In genomic region chr14:55332654-55333570, GRCh38 we compare ENCODE assay signal across 9 cellular contexts.
DNase-seq lines count a peak whose midpoint lies in the region; ATAC-seq and TF ChIP-seq lines count a peak whose summit lies in the region.
"Had no signal": no experiment of that assay in that cellular context is flagged by ENCODE, and none has a peak within 500 bp of the region (broad histone marks: within the 10 kb centered on the region; RNA-seq: fewer than 3 reads in every experiment).

No MANE protein-coding gene starts in this region.

- no peaks in the 10 kb centered on the region for H3K27me3 ChIP-seq in CD4-positive, CD25-positive, alpha-beta regulatory T cell (ENCODE audit: control insufficient read depth, insufficient read depth, low read length)
- no peaks in the 10 kb centered on the region for H3K27me3 ChIP-seq in MM.1S (replicated peaks; ENCODE audit: insufficient read depth, low read length)
- no peaks in the 10 kb centered on the region for H3K27me3 ChIP-seq in hepatocyte
- no peaks in the 10 kb centered on the region for H3K27me3 ChIP-seq in sigmoid colon
- H3K27me3 ChIP-seq in BE2C: no peaks in the 10 kb centered on the region

- TF ChIP-seq POLR2A in sigmoid colon (IDR thresholded peaks at IDR 0.05): no peak

- H3K27ac ChIP-seq in CD4-positive, CD25-positive, alpha-beta regulatory T cell (ENCODE audit: insufficient read depth, low read length, poor library complexity, severe bottlenecking): peak overlapping the region; percentile 76
- H3K27ac ChIP-seq in MM.1S (ENCODE audit: low read length): peak overlapping the region; percentile 59; the same call in 1 of the 2 replicates
- H3K27ac ChIP-seq in hepatocyte: peak overlapping the region; percentile 78
- H3K27ac ChIP-seq in sigmoid colon: peak overlapping the region in 1 of 4 donors; percentile 23

- peaks cover 5% of the 10 kb centered on the region; the same call in 1 of the 2 replicates for H3F3A ChIP-seq in MM.1S (ENCODE audit: insufficient read depth, low read length)

- H3K4me1 ChIP-seq in CD4-positive, CD25-positive, alpha-beta regulatory T cell (ENCODE audit: control insufficient read depth, insufficient read depth, low read length, poor library complexity, severe bottlenecking): peaks cover 75% of the 10 kb centered on the region
- H3K4me1 ChIP-seq in MM.1S (ENCODE audit: low read length) (peaks cover 7% of the 10 kb centered on the region; the same call in 1 of the 2 replicates), hepatocyte (ENCODE audit: insufficient read depth) (peaks cover 46% of the 10 kb centered on the region), sigmoid colon (peaks cover 0 to 27% (median 13%) of the 10 kb centered on the region in 4 donors), BE2C (peaks cover 6% of the 10 kb centered on the region)

- TF ChIP-seq CTCF in MM.1S (IDR thresholded peaks at IDR 0.05; ENCODE audit: low read length) (no peak), hepatocyte (IDR thresholded peaks at IDR 0.05; ENCODE audit: poor library complexity) (no peak), sigmoid colon (IDR thresholded peaks at IDR 0.05) (no peak), BE2C (IDR thresholded peaks at IDR 0.05; ENCODE audit: low read depth, low read length) (no peak)

- H3K9ac ChIP-seq in MM.1S (ENCODE audit: low read length): no peak overlapping the region

- WGBS in hepatocyte (ENCODE audit: low lambda C conversion rate, missing lambda C conversion rate): 70% methylated on average over 7 of the region's 7 CpGs
- WGBS in sigmoid colon, 2 donors: 25 to 46% methylated on average over 7 of the region's 7 CpGs

- peak overlapping the region; percentile 72 for H3K4me2 ChIP-seq in MM.1S (ENCODE audit: low read depth, low read length)
- peak overlapping the region; percentile 66 for H3K4me2 ChIP-seq in hepatocyte

- no peaks in the 10 kb centered on the region for H3K36me3 ChIP-seq in CD4-positive, CD25-positive, alpha-beta regulatory T cell (ENCODE audit: control insufficient read depth, insufficient read depth, low read length)
- H3K36me3 ChIP-seq in MM.1S (replicated peaks; ENCODE audit: insufficient read depth, low read length) (no peaks in the 10 kb centered on the region), hepatocyte (replicated peaks; ENCODE audit: insufficient read depth, low read depth) (no peaks in the 10 kb centered on the region), sigmoid colon (no peaks in the 10 kb centered on the region), BE2C (no peaks in the 10 kb centered on the region)

- intact Hi-C loops in sigmoid colon (cut with DNase I): no loop called here

- H3K36me3 Mint-ChIP-seq in CD4-positive, CD25-positive, alpha-beta regulatory T cell: peaks cover 3% of the 10 kb centered on the region

- H3K4me3 Mint-ChIP-seq in CD4-positive, CD25-positive, alpha-beta regulatory T cell: peak overlapping the region; percentile 85 to 96 (median 88)

- no peaks in the 10 kb centered on the region for H3K9me3 ChIP-seq in CD4-positive, CD25-positive, alpha-beta regulatory T cell (ENCODE audit: control insufficient read depth in 2 of 2, low read length in 2 of 2)
- no peaks in the 10 kb centered on the region for H3K9me3 ChIP-seq in MM.1S (replicated peaks; ENCODE audit: insufficient read depth, low read length)
- H3K9me3 ChIP-seq in hepatocyte (ENCODE audit: low read depth): no peaks in the 10 kb centered on the region
- H3K9me3 ChIP-seq in sigmoid colon: no peaks in the 10 kb centered on the region
- no peaks in the 10 kb centered on the region for H3K9me3 ChIP-seq in BE2C

- peak overlapping the region; percentile 91 for H3K4me3 ChIP-seq in CD4-positive, CD25-positive, alpha-beta regulatory T cell (ENCODE audit: low read depth, low read length)
- peak overlapping the region; percentile 29; the same call in 1 of the 2 replicates for H3K4me3 ChIP-seq in MM.1S (ENCODE audit: low read length)
- H3K4me3 ChIP-seq in hepatocyte: no peak overlapping the region
- no peak overlapping the region for H3K4me3 ChIP-seq in sigmoid colon
- H3K4me3 ChIP-seq in BE2C (ENCODE audit: low read depth, low read length): no peak overlapping the region

- peak; percentile 42 to 51 for ATAC-seq in CD4-positive, CD25-positive, alpha-beta regulatory T cell (ENCODE audit: low read depth in 2 of 2)
- ATAC-seq in GM19452 (IDR thresholded peaks at IDR 0.05; ENCODE audit: unreplicated experiment): peak; percentile 47

- H3K4me1 Mint-ChIP-seq in CD4-positive, CD25-positive, alpha-beta regulatory T cell: peaks cover 36 to 86% (median 60%) of the 10 kb centered on the region in 4 donors

- no peak overlapping the region for H2AFZ ChIP-seq in MM.1S (ENCODE audit: low read length)
- no peak overlapping the region for H2AFZ ChIP-seq in hepatocyte

- no peaks in the 10 kb centered on the region for H3K9me2 ChIP-seq in MM.1S (replicated peaks; ENCODE audit: insufficient read depth, low read length)
- no peaks in the 10 kb centered on the region for H3K9me2 ChIP-seq in hepatocyte (replicated peaks; ENCODE audit: insufficient read depth)

- H3K9me3 Mint-ChIP-seq in CD4-positive, CD25-positive, alpha-beta regulatory T cell: no peaks in the 10 kb centered on the region

- peaks cover 23% of the 10 kb centered on the region for H3K79me2 ChIP-seq in MM.1S (ENCODE audit: low read length)
- peaks cover 86% of the 10 kb centered on the region for H3K79me2 ChIP-seq in hepatocyte

- H3K27me3 Mint-ChIP-seq in CD4-positive, CD25-positive, alpha-beta regulatory T cell: no peaks in the 10 kb centered on the region

- no peak for TF ChIP-seq EP300 in sigmoid colon (IDR thresholded peaks at IDR 0.05)

- no peaks in the 10 kb centered on the region for H4K20me1 ChIP-seq in MM.1S (ENCODE audit: insufficient read depth, low read length)
- no peaks in the 10 kb centered on the region for H4K20me1 ChIP-seq in hepatocyte (ENCODE audit: insufficient read depth, poor library complexity, severe bottlenecking)

- DNase-seq in CD4-positive, CD25-positive, alpha-beta regulatory T cell: peak in 2 of 3 donors; percentile 41 to 70
- DNase-seq in MM.1S (peak; percentile 62), hepatocyte (ENCODE audit: low spot score) (no peak), SW 1271 (lab: John Stamatoyannopoulos, UW) (no peak), NOMO-1 (lab: John Stamatoyannopoulos, UW; ENCODE audit: unreplicated experiment in 2 of 2) (no peak), sigmoid colon (no peak), BE2C (no peak)
- DNase-seq: activated CD8-positive, alpha-beta memory T cell treated with anti-CD3 and anti-CD28 coated beads for 24 hours had no signal

- peak overlapping the region; percentile 88 to 98 (median 92) for H3K27ac Mint-ChIP-seq in CD4-positive, CD25-positive, alpha-beta regulatory T cell

Comparison
In these comparisons a context has a peak if more than half of its experiments do, and no peak if none do; other contexts are left out.
1. DNase-seq: peak in CD4-positive, CD25-positive, alpha-beta regulatory T cell (2 of 3) and MM.1S (single experiment); none in hepatocyte (single experiment), SW 1271 (0 of 2), NOMO-1 (0 of 2), sigmoid colon (single experiment) and BE2C (single experiment).
2. H3K4me3 ChIP-seq: peak in CD4-positive, CD25-positive, alpha-beta regulatory T cell (single experiment) and MM.1S (single experiment); none in hepatocyte (single experiment), sigmoid colon (0 of 4) and BE2C (single experiment).